Comparison of ENCODE assay signal across 1 cellular context in genomic region chr4:38490753-38491446, GRCh38.
TF ChIP-seq lines count a peak whose summit lies in the region.

No MANE protein-coding gene starts in this region.

TF ChIP-seq in K562, 482 proteins besides CTCF, POLR2A, EP300 and RAD21 (continued from another document):
- TF ChIP-seq ZNF395 (CRISPR knock-in tag; IDR thresholded peaks at IDR 0.05) (no peak), PTRF (tag; IDR thresholded peaks at IDR 0.05) (no peak), ILF3 (IDR thresholded peaks at IDR 0.05; ENCODE audit: borderline replicate concordance) (no peak), PBX2 (CRISPR knock-in tag; IDR thresholded peaks at IDR 0.05; ENCODE audit: low read depth) (no peak), PBX2 (tag; conservative IDR thresholded peaks at IDR 0.05; ENCODE audit: low read depth) (no peak), ARID3A (IDR thresholded peaks at IDR 0.05; ENCODE audit: borderline replicate concordance, low read depth, low read length) (no peak), AFF4 (CRISPR knock-in tag; IDR thresholded peaks at IDR 0.05) (no peak), USF1 (CRISPR knock-in tag; IDR thresholded peaks at IDR 0.05) (no peak), DEAF1 (CRISPR knock-in tag; IDR thresholded peaks at IDR 0.05) (no peak), ZNF699 (CRISPR knock-in tag; IDR thresholded peaks at IDR 0.05; ENCODE audit: insufficient replicate concordance) (no peak), TRIM25 (IDR thresholded peaks at IDR 0.05; ENCODE audit: borderline replicate concordance) (no peak), SUPT5H (IDR thresholded peaks at IDR 0.05) (no peak), MXD1 (CRISPR knock-in tag; IDR thresholded peaks at IDR 0.05; ENCODE audit: borderline replicate concordance, poor library complexity, severe bottlenecking) (no peak), HIVEP1 (CRISPR knock-in tag; IDR thresholded peaks at IDR 0.05) (no peak), RHOXF2B (CRISPR knock-in tag; conservative IDR thresholded peaks at IDR 0.05) (no peak), ARID2 (IDR thresholded peaks at IDR 0.05) (no peak)
